13 cellular contexts compared by ENCODE assay signal in genomic region chr5:115977096-115977495, GRCh38. TPM values are rescaled to one million over a fixed set of nuclear protein-coding genes. Genes with fewer than 3 reads are reported as not detected.
DNase-seq lines count a peak whose midpoint lies in the region; ATAC-seq, FAIRE-seq and TF ChIP-seq lines count a peak whose summit lies in the region.
"Had no signal": no experiment of that assay in that cellular context is flagged by ENCODE, and none has a peak within 500 bp of the region (broad histone marks: within the 10 kb centered on the region; RNA-seq: fewer than 3 reads in every experiment).

No MANE protein-coding gene starts in this region.

- H3K27ac Mint-ChIP-seq in natural killer cell = no peak overlapping the region
- H3K27ac Mint-ChIP-seq: stimulated activated naive CD8-positive, alpha-beta T cell treated with anti-CD3 and anti-CD28 coated beads, Interleukin-15, Interleukin-2, amounts not matched to agents 100 ng/mL and 50 ng/mL, for 24 hours had no signal

- peak; percentile 97 for ATAC-seq in GM18873 (IDR thresholded peaks at IDR 0.05; ENCODE audit: low FRiP score, unreplicated experiment)
- peak; percentile 87 for ATAC-seq in GM21786 (IDR thresholded peaks at IDR 0.05; ENCODE audit: unreplicated experiment)
- ATAC-seq in HG03342 (IDR thresholded peaks at IDR 0.05; ENCODE audit: unreplicated experiment) = peak; percentile 83
- peak in 2 of 3 donors; percentile 40 to 53 for ATAC-seq in natural killer cell
- ATAC-seq: heart right ventricle had no signal

- no peaks in the 10 kb centered on the region for H3K4me1 ChIP-seq in left ventricle myocardium inferior
- no peaks in the 10 kb centered on the region for H3K4me1 ChIP-seq in small intestine (ENCODE audit: control insufficient read depth in 2 of 2, insufficient read depth in 1 of 2, low read depth in 1 of 2, low read length in 1 of 2)

- H3K4me3 ChIP-seq in left ventricle myocardium inferior (no peak overlapping the region), small intestine (ENCODE audit: low read depth in 1 of 2, low read length in 2 of 2) (no peak overlapping the region), dorsolateral prefrontal cortex (no peak overlapping the region)
- H3K4me3 ChIP-seq: heart right ventricle, skin epidermis had no signal

- H3K4me1 Mint-ChIP-seq in natural killer cell = peaks cover 10 to 13% of the 10 kb centered on the region in 2 donors

- H3K9me3 ChIP-seq in left ventricle myocardium inferior (replicated peaks) (peaks cover 14% of the 10 kb centered on the region), small intestine (ENCODE audit: control insufficient read depth, low read depth) (no peaks in the 10 kb centered on the region)

- no peak for TF ChIP-seq CTCF in natural killer cell (IDR thresholded peaks at IDR 0.05)
- TF ChIP-seq CTCF in left ventricle myocardium inferior (IDR thresholded peaks at IDR 0.05; ENCODE audit: borderline replicate concordance) = no peak
- TF ChIP-seq CTCF in dorsolateral prefrontal cortex (IDR thresholded peaks at IDR 0.05 in 54 of 56, conservative IDR thresholded peaks at IDR 0.05 in 2 of 56; ENCODE audit: low read depth in 1 of 56, partially characterized antibody in 56 of 56) = no peak

- H3K27me3 Mint-ChIP-seq in natural killer cell (ENCODE audit: low read depth in 2 of 2) = peaks cover 14 to 70% of the 10 kb centered on the region in 2 donors

- peaks cover 6% of the 10 kb centered on the region for H3K36me3 Mint-ChIP-seq in natural killer cell

- FAIRE-seq in small intestine (lab: Jason Lieb, UNC) = no peak

- DNase-seq in natural killer cell (no peak), left ventricle myocardium inferior (no peak), small intestine (no peak), NCI-H774 (lab: John Stamatoyannopoulos, UW) (no peak), dorsolateral prefrontal cortex (no peak)
- DNase-seq: caudate nucleus, DMS79 treated with DMSO at 0.1 percent for 48 hours, heart right ventricle had no signal

- H3K27ac ChIP-seq in left ventricle myocardium inferior (replicated peaks) (no peak overlapping the region), small intestine (ENCODE audit: low read depth in 1 of 2, low read length in 1 of 2) (no peak overlapping the region), dorsolateral prefrontal cortex (no peak overlapping the region)
- H3K27ac ChIP-seq: heart right ventricle, skin epidermis had no signal

- H3K27me3 ChIP-seq in left ventricle myocardium inferior (ENCODE audit: low read depth) (no peaks in the 10 kb centered on the region), small intestine (ENCODE audit: control insufficient read depth in 2 of 2, insufficient read depth in 2 of 2, low read length in 2 of 2) (no peaks in the 10 kb centered on the region), dorsolateral prefrontal cortex (peaks cover 0 to 4% (median 0%) of the 10 kb centered on the region in 45 donors)
- H3K27me3 ChIP-seq: heart right ventricle had no signal

- intact Hi-C loops in natural killer cell (cut with micrococcal nuclease) = no loop called here
- intact Hi-C loops in left ventricle myocardium inferior (cut with micrococcal nuclease) = no loop called here
- intact Hi-C loops in dorsolateral prefrontal cortex (cut with DNase I) = no loop called here

- H3K36me3 ChIP-seq in left ventricle myocardium inferior = no peaks in the 10 kb centered on the region
- H3K36me3 ChIP-seq in small intestine (ENCODE audit: control insufficient read depth in 2 of 2, insufficient read depth in 2 of 2, low read length in 2 of 2) = no peaks in the 10 kb centered on the region
- H3K36me3 ChIP-seq: heart right ventricle had no signal

- H3K4me3 Mint-ChIP-seq in natural killer cell = peak overlapping the region; percentile 38
- H3K4me3 Mint-ChIP-seq: stimulated activated naive CD8-positive, alpha-beta T cell treated with anti-CD3 and anti-CD28 coated beads, Interleukin-15, Interleukin-2, amounts not matched to agents 100 ng/mL and 50 ng/mL, for 24 hours had no signal

- 49 to 64% (median 54%) methylated on average over 4 of the region's 4 CpGs for WGBS in small intestine, 3 donors

- no peaks in the 10 kb centered on the region for H3K9me3 Mint-ChIP-seq in natural killer cell
- H3K9me3 Mint-ChIP-seq: stimulated activated naive CD8-positive, alpha-beta T cell treated with anti-CD3 and anti-CD28 coated beads, Interleukin-15, Interleukin-2, amounts not matched to agents 100 ng/mL and 50 ng/mL, for 24 hours had no signal

RNA-seq across cellular contexts. Expression of gene LVRN, which starts 14.8 kb away (rescaled TPM):
- total RNA-seq in natural killer cell = under 1 TPM in 1 of 3 donors, not detected in 2; 0.77 TPM
- 0.14 TPM for total RNA-seq in left ventricle myocardium inferior
- polyA plus RNA-seq in small intestine = 1 to 10 TPM in 1 of 3 donors, not detected in 2; 1.4 TPM
- 1 to 10 TPM in 42 of 120 experiments, under 1 TPM in 77, not detected in 1; 0.18 to 4.1 (median 0.74) TPM for total RNA-seq in dorsolateral prefrontal cortex

RNA-seq across cellular contexts. Expression of gene ARL14EPL, which starts 55.2 kb away (rescaled TPM):
- total RNA-seq in natural killer cell (not detected), left ventricle myocardium inferior (not detected), dorsolateral prefrontal cortex (under 1 TPM in 4 of 120 experiments, not detected in 116; 0.26 to 0.89 (median 0.56) TPM)
- not detected for polyA plus RNA-seq in small intestine
- total RNA-seq: heart right ventricle had no signal
- polyA plus RNA-seq: heart right ventricle had no signal

Comparison
In these comparisons a context has a peak if more than half of its experiments do, and no peak if none do; other contexts are left out.
1. ATAC-seq: peak in every context shown above with its lines; median percentile 97 in GM18873; 87 in GM21786; 83 in HG03342; 46 in natural killer cell.